Comparison of ENCODE assay signal across 20 cellular contexts in the genomic region with DNA sequence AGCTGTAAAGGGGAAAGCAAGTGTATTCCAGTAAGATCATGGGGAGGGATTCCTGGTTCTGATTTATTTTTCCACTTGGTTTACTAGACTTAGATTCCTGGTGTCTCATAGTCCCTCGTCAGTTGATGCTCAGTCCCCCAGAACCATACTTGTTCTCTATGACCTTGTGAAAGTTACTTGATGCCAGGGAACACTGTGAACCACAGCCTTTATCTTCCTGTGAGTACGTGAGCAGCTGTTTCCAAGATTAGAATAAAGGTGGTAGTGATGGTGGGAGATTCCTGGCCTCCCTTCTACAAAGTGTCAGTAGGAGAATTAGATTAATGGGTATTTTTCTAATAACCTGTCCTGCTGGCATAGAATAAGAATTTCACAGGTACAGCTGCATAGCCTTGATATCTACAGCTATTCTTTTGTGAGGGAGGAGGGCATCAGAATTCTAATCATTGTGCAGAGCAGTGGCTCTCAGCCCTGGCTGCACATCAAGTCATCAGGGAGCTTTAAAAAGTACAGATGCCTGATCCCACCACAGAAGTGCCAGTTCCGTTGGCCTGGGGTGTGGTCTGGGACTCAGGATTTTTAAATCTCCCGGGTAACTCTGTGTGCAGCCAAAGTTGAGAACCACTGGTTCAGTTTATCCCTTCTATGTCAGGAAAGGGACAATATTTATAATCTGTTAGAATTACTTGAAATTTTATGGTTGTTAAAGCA.
"Had no signal": no experiment of that assay in that cellular context is flagged by ENCODE, and none has a peak within 500 bp of the region (broad histone marks: within the 10 kb centered on the region; RNA-seq: fewer than 3 reads in every experiment).

No MANE protein-coding gene starts in this region.

- H3K4me1 ChIP-seq: colonic mucosa, foreskin keratinocyte, right lobe of liver, transverse colon had no signal

- FAIRE-seq: endothelial cell of umbilical vein, islet of Langerhans had no signal

- ATAC-seq: foreskin keratinocyte; right lobe of liver; stimulated activated naive B cell treated with anti-CD40 and anti-IgM and Interleukin-4, amounts not matched to agents 10 μg/mL and 1 μg/mL and 100 μg/mL, for 72 hours; stimulated activated naive CD8-positive, alpha-beta T cell treated with anti-CD3 and anti-CD28 coated beads, Interleukin-15, amount 100 ng/mL, for 72 hours had no signal

- H3K27ac ChIP-seq: colonic mucosa, foreskin keratinocyte, right lobe of liver, skin epidermis, thoracic aorta, transverse colon had no signal

- H3K36me3 ChIP-seq: colonic mucosa, right lobe of liver had no signal

- H3K27me3 ChIP-seq: colonic mucosa, right lobe of liver, transverse colon had no signal

- H3K9me3 ChIP-seq: colonic mucosa, right lobe of liver, thoracic aorta, transverse colon had no signal

- H3K4me3 ChIP-seq: colonic mucosa, right lobe of liver, skin epidermis, thoracic aorta, transverse colon had no signal

- DNase-seq: caudate nucleus; colonic mucosa; effector CD4-positive, alpha-beta T cell; endodermal cell; erythroblast; foreskin keratinocyte; head of caudate nucleus; hypothalamus; mammary epithelial cell; natural killer cell; right lobe of liver; stimulated activated CD4-positive, alpha-beta T cell treated with anti-CD3 and anti-CD28 coated beads, Interleukin-2, amount 100 ng/mL, for 24 hours; stimulated activated CD4-positive, alpha-beta T cell treated with anti-CD3 and anti-CD28 coated beads, Interleukin-4, amount 100 ng/mL, for 4 hours; stimulated activated naive B cell treated with anti-CD40 and anti-IgM and Interleukin-4, amounts not matched to agents 10 μg/mL and 1 μg/mL and 100 μg/mL, for 72 hours; stimulated activated naive CD8-positive, alpha-beta T cell treated with anti-CD3 and anti-CD28 coated beads, Interleukin-15, amount 100 ng/mL, for 72 hours; transverse colon had no signal
